Comparison of ENCODE assay signal across 20 cellular contexts in genomic region chr4:169332595-169332994, GRCh38.
DNase-seq lines count a peak whose midpoint lies in the region; FAIRE-seq and TF ChIP-seq lines count a peak whose summit lies in the region.
"Had no signal": no experiment of that assay in that cellular context is flagged by ENCODE, and none has a peak within 500 bp of the region (broad histone marks: within the 10 kb centered on the region; RNA-seq: fewer than 3 reads in every experiment).

No MANE protein-coding gene starts in this region.

- POLR2A ChIA-PET in endothelial cell of umbilical vein (lab: Charles Lee), result no interaction called here

- H2BK5ac ChIP-seq in mesendoderm (ENCODE audit: low read length), result peak overlapping the region; percentile 14

- no peaks in the 10 kb centered on the region for H3K36me3 ChIP-seq in endothelial cell of umbilical vein (ENCODE audit: control insufficient read depth in 2 of 2, extremely low read depth in 1 of 2, insufficient read depth in 2 of 2, low read length in 2 of 2)
- H3K36me3 ChIP-seq in mesendoderm (ENCODE audit: control insufficient read depth, insufficient read depth, low read length), result no peaks in the 10 kb centered on the region
- H3K36me3 ChIP-seq in vagina, result no peaks in the 10 kb centered on the region

- no peak overlapping the region for H4K5ac ChIP-seq in mesendoderm (ENCODE audit: low read length)

- H3K4ac ChIP-seq in mesendoderm (ENCODE audit: low read depth, low read length), result no peak overlapping the region

- H3K9me1 ChIP-seq in endothelial cell of umbilical vein (replicated peaks; ENCODE audit: control insufficient read depth, extremely low read depth, insufficient read depth, low read length), result no peaks in the 10 kb centered on the region

- H3K4me1 ChIP-seq in endothelial cell of umbilical vein (ENCODE audit: control insufficient read depth, extremely low read depth, insufficient read depth, low read length) (no peaks in the 10 kb centered on the region), mesendoderm (ENCODE audit: control insufficient read depth, low read depth, low read length) (peaks cover 6% of the 10 kb centered on the region), vagina (no peaks in the 10 kb centered on the region)

- peak; percentile 2 for DNase-seq in HT1080 (ENCODE audit: low read depth)
- peak; percentile 6 for DNase-seq in endothelial cell of umbilical vein (ENCODE audit: low read depth, low spot score)
- no peak for DNase-seq in mesendoderm
- DNase-seq in vagina (ENCODE audit: extremely low spot score in 2 of 2), result no peak
- no peak for DNase-seq in C1 segment of cervical spinal cord (lab: John Stamatoyannopoulos, UW)
- DNase-seq in NCI-H1436 (lab: John Stamatoyannopoulos, UW), result no peak
- DNase-seq: Caco-2; CD4-positive, CD25-positive, alpha-beta regulatory T cell; CD8-positive, alpha-beta T cell; DMS153; DND-41; GM23248; H7; HCEC 1CT; HFFc6 had no signal

- H4K20me1 ChIP-seq in endothelial cell of umbilical vein (replicated peaks; ENCODE audit: control insufficient read depth, extremely low read depth, insufficient read depth, low read length), result no peaks in the 10 kb centered on the region

- no peak overlapping the region for H2AK5ac ChIP-seq in mesendoderm (ENCODE audit: low read length)

- BruUV-seq in endothelial cell of umbilical vein (replicated peaks; lab: Mats Ljungman, UMichigan), result no TSS peak

- H3K9ac ChIP-seq in endothelial cell of umbilical vein (replicated peaks; ENCODE audit: extremely low read depth, insufficient read depth, low read length), result no peak overlapping the region
- H3K9ac ChIP-seq in mesendoderm (ENCODE audit: low read length), result no peak overlapping the region
- H3K9ac ChIP-seq: GM23248 had no signal

- TF ChIP-seq CTCF in endothelial cell of umbilical vein (IDR thresholded peaks at IDR 0.05; ENCODE audit: extremely low read depth in 1 of 2, insufficient read depth in 1 of 2, low read depth in 1 of 2, low read length in 2 of 2) (no peak), vagina (IDR thresholded peaks at IDR 0.05) (no peak)

- H3K4me3 ChIP-seq in endothelial cell of umbilical vein (replicated peaks in 1 of 3; ENCODE audit: insufficient read depth in 1 of 3, low read depth in 1 of 3, low read length in 3 of 3), result no peak overlapping the region
- H3K4me3 ChIP-seq in mesendoderm (ENCODE audit: low read length), result no peak overlapping the region
- H3K4me3 ChIP-seq in vagina, result no peak overlapping the region
- H3K4me3 ChIP-seq: GM23248 had no signal

- peak; percentile 42 for FAIRE-seq in endothelial cell of umbilical vein (lab: Jason Lieb, UNC)
- FAIRE-seq: G401.6, GM12892, GM19239, H1 had no signal

- H3K27me3 ChIP-seq in endothelial cell of umbilical vein (ENCODE audit: control insufficient read depth in 2 of 2, insufficient read depth in 2 of 2, low read length in 2 of 2), result peaks cover 2 to 3% of the 10 kb centered on the region in 2 experiments
- no peaks in the 10 kb centered on the region for H3K27me3 ChIP-seq in mesendoderm (ENCODE audit: insufficient read depth, low read length, poor library complexity)
- no peaks in the 10 kb centered on the region for H3K27me3 ChIP-seq in vagina

- H3K9me3 ChIP-seq in endothelial cell of umbilical vein (replicated peaks; ENCODE audit: control insufficient read depth, insufficient read depth, low read length) (no peaks in the 10 kb centered on the region), vagina (no peaks in the 10 kb centered on the region)
- H3K9me3 ChIP-seq: Caco-2 had no signal

- no peak overlapping the region for H2BK120ac ChIP-seq in mesendoderm (ENCODE audit: low read depth, low read length)

- H3K79me2 ChIP-seq in endothelial cell of umbilical vein (ENCODE audit: control insufficient read depth, insufficient read depth, low read length) (no peaks in the 10 kb centered on the region), mesendoderm (ENCODE audit: control insufficient read depth, insufficient read depth, low read length) (no peaks in the 10 kb centered on the region)

- H3K27ac ChIP-seq in endothelial cell of umbilical vein (ENCODE audit: insufficient read depth, low read depth, low read length) (no peak overlapping the region), mesendoderm (ENCODE audit: low read depth, low read length) (no peak overlapping the region), vagina (no peak overlapping the region)
- H3K27ac ChIP-seq: C4-2B, GM23248 had no signal

- CTCF ChIA-PET in endothelial cell of umbilical vein (lab: Charles Lee), result no interaction called here

- H3K4me2 ChIP-seq in endothelial cell of umbilical vein (ENCODE audit: insufficient read depth, low read length) (no peak overlapping the region), mesendoderm (ENCODE audit: low read length) (no peak overlapping the region)

- TF ChIP-seq POLR2A in endothelial cell of umbilical vein (IDR thresholded peaks at IDR 0.05; ENCODE audit: low read depth, low read length), result no peak
- no peak for TF ChIP-seq POLR2A in vagina (IDR thresholded peaks at IDR 0.05)

- H3K18ac ChIP-seq in mesendoderm (ENCODE audit: low read length), result no peak overlapping the region

- no peak overlapping the region for H4K8ac ChIP-seq in mesendoderm (ENCODE audit: low read depth, low read length)

- no peak overlapping the region for H2AFZ ChIP-seq in endothelial cell of umbilical vein (ENCODE audit: low read depth, low read length)
- H2AFZ ChIP-seq: GM23248 had no signal

- H3K56ac ChIP-seq in mesendoderm (ENCODE audit: low read length), result peak overlapping the region; percentile 31

- intact Hi-C loops in endothelial cell of umbilical vein (cut with micrococcal nuclease) (no loop called here), vagina (cut with DNase I) (no loop called here)

- H3K79me1 ChIP-seq in mesendoderm (ENCODE audit: low read length), result no peaks in the 10 kb centered on the region

- H2BK15ac ChIP-seq in mesendoderm (replicated peaks; ENCODE audit: low read depth), result no peak overlapping the region

- dilution Hi-C loops in endothelial cell of umbilical vein (cut with MboI; ENCODE audit: extremely low pct_ligation_motif_present, low sequenced_read_pairs), result no loop called here

- no CpG with 5 or more reads among the region's 3 CpGs for whole genome bisulfite sequencing in mesendoderm (ENCODE audit: extremely low coverage, insufficient coverage, low lambda C conversion rate)

- no peak overlapping the region for H3K23ac ChIP-seq in mesendoderm (ENCODE audit: low read length)

TF ChIP-seq in endothelial cell of umbilical vein, 7 proteins besides CTCF, POLR2A, EP300 and RAD21:
- TF ChIP-seq GATA2 (IDR thresholded peaks at IDR 0.05; ENCODE audit: insufficient read depth, insufficient read length, low read depth, low read length) (peak; percentile 67), FOS (IDR thresholded peaks at IDR 0.05; ENCODE audit: borderline replicate concordance, insufficient read depth, low read length) (no peak), POLR2AphosphoS5 (IDR thresholded peaks at IDR 0.05; ENCODE audit: insufficient read depth, low read depth, low read length) (no peak), MYC (IDR thresholded peaks at IDR 0.05; ENCODE audit: low read depth, low read length) (no peak)

Comparison
In these comparisons a context has a peak if more than half of its experiments do, and no peak if none do; other contexts are left out.
1. DNase-seq: peak in HT1080 (single experiment) and endothelial cell of umbilical vein (single experiment); none in mesendoderm (single experiment), vagina (0 of 2), C1 segment of cervical spinal cord (0 of 14) and NCI-H1436 (single experiment).